ENCODE assay signal across 10 cellular contexts in genomic region chr2:121707344-121707919, GRCh38. TPM values are rescaled to one million over a fixed set of nuclear protein-coding genes. Genes with fewer than 3 reads are reported as not detected.
DNase-seq lines count a peak whose midpoint lies in the region; ATAC-seq and TF ChIP-seq lines count a peak whose summit lies in the region.
"Had no signal": no experiment of that assay in that cellular context is flagged by ENCODE, and none has a peak within 500 bp of the region (broad histone marks: within the 10 kb centered on the region; RNA-seq: fewer than 3 reads in every experiment).

No MANE protein-coding gene starts in this region.

- no peak for TF ChIP-seq CTCF in GM23338 (conservative IDR thresholded peaks at IDR 0.05; ENCODE audit: low read depth in 2 of 2)
- TF ChIP-seq CTCF in hepatocyte (IDR thresholded peaks at IDR 0.05; ENCODE audit: poor library complexity) = no peak
- no peak for TF ChIP-seq CTCF in SK-N-SH (IDR thresholded peaks at IDR 0.05)

- H3K9ac ChIP-seq in SK-N-SH = no peak overlapping the region

- peaks cover 24% of the 10 kb centered on the region for H3K4me1 Mint-ChIP-seq in GM23338
- H3K4me1 Mint-ChIP-seq in stimulated activated effector memory CD8-positive, alpha-beta T cell treated with anti-CD3 and anti-CD28 coated beads, Interleukin-12 subunit alpha, Interleukin-12 subunit beta, amount 100 ng/mL, for 72 hours = peaks cover 2% of the 10 kb centered on the region
- H3K4me1 Mint-ChIP-seq: IgD-negative memory B cell had no signal

- CTCF ChIA-PET in SK-N-SH (lab: Yijun Ruan, JAX) = interaction anchor here (1.1 kb wide), 1 partner anchor 305 kb away, joined by 4 read pairs; no protein-coding TSS in a partner anchor

- WGBS in hepatocyte (ENCODE audit: low lambda C conversion rate, missing lambda C conversion rate) = 53% methylated on average over 9 of the region's 9 CpGs
- WGBS in SK-N-SH (ENCODE audit: low lambda C conversion rate) = 83% methylated on average over 9 of the region's 9 CpGs

- H2AFZ ChIP-seq in GM23338 = peak overlapping the region; percentile 43; the same call in 1 of the 2 replicates
- no peak overlapping the region for H2AFZ ChIP-seq in hepatocyte
- H2AFZ ChIP-seq in SK-N-SH (ENCODE audit: low read depth) = no peak overlapping the region

- H3K9me3 Mint-ChIP-seq in GM23338 = no peaks in the 10 kb centered on the region
- no peaks in the 10 kb centered on the region for H3K9me3 Mint-ChIP-seq in stimulated activated effector memory CD8-positive, alpha-beta T cell treated with anti-CD3 and anti-CD28 coated beads, Interleukin-12 subunit alpha, Interleukin-12 subunit beta, amount 100 ng/mL, for 72 hours
- H3K9me3 Mint-ChIP-seq: IgD-negative memory B cell; naive thymus-derived CD8-positive, alpha-beta T cell had no signal

- TF ChIP-seq EP300 in SK-N-SH (IDR thresholded peaks at IDR 0.05; ENCODE audit: borderline replicate concordance in 1 of 2, low read depth in 1 of 2, low read length in 1 of 2) = no peak

- POLR2A ChIA-PET in SK-N-SH (lab: Yijun Ruan, JAX) = no interaction called here

- H3K9me2 ChIP-seq in GM23338 (ENCODE audit: insufficient read depth) = no peaks in the 10 kb centered on the region
- H3K9me2 ChIP-seq in hepatocyte (replicated peaks; ENCODE audit: insufficient read depth) = no peaks in the 10 kb centered on the region
- no peaks in the 10 kb centered on the region for H3K9me2 ChIP-seq in SK-N-SH

- no peak overlapping the region for H3K4me3 Mint-ChIP-seq in GM23338
- H3K4me3 Mint-ChIP-seq in stimulated activated effector memory CD8-positive, alpha-beta T cell treated with anti-CD3 and anti-CD28 coated beads, Interleukin-12 subunit alpha, Interleukin-12 subunit beta, amount 100 ng/mL, for 72 hours = no peak overlapping the region
- H3K4me3 Mint-ChIP-seq: IgD-negative memory B cell; naive thymus-derived CD8-positive, alpha-beta T cell had no signal

- no peaks in the 10 kb centered on the region; the same call in 1 of the 2 replicates for H3K4me1 ChIP-seq in GM23338 (ENCODE audit: insufficient read depth)
- H3K4me1 ChIP-seq in hepatocyte (ENCODE audit: insufficient read depth) = peaks cover 6% of the 10 kb centered on the region
- peaks cover 4 to 14% of the 10 kb centered on the region in 2 experiments; a peak in 1 of 4 replicates for H3K4me1 ChIP-seq in SK-N-SH (ENCODE audit: control insufficient read depth in 1 of 2, insufficient read depth in 2 of 2, low read depth in 1 of 2, low read length in 1 of 2)

- H3K27me3 ChIP-seq in GM23338 (ENCODE audit: insufficient read depth) (no peaks in the 10 kb centered on the region), hepatocyte (no peaks in the 10 kb centered on the region), SK-N-SH (ENCODE audit: insufficient read depth) (no peaks in the 10 kb centered on the region)

- H3K9me3 ChIP-seq in hepatocyte (ENCODE audit: low read depth) (no peaks in the 10 kb centered on the region), SK-N-SH (no peaks in the 10 kb centered on the region)

- no peaks in the 10 kb centered on the region for H3K36me3 Mint-ChIP-seq in GM23338 (ENCODE audit: low read depth)
- H3K36me3 Mint-ChIP-seq in stimulated activated effector memory CD8-positive, alpha-beta T cell treated with anti-CD3 and anti-CD28 coated beads, Interleukin-12 subunit alpha, Interleukin-12 subunit beta, amount 100 ng/mL, for 72 hours = no peaks in the 10 kb centered on the region
- H3K36me3 Mint-ChIP-seq: IgD-negative memory B cell; naive thymus-derived CD8-positive, alpha-beta T cell had no signal

- H3K4me3 ChIP-seq in GM23338 = no peak overlapping the region
- H3K4me3 ChIP-seq in hepatocyte = no peak overlapping the region
- H3K4me3 ChIP-seq in SK-N-SH (ENCODE audit: low read depth in 2 of 2, low read length in 1 of 2) = no peak overlapping the region

- no peak overlapping the region for H3K27ac Mint-ChIP-seq in GM23338
- no peak overlapping the region for H3K27ac Mint-ChIP-seq in stimulated activated effector memory CD8-positive, alpha-beta T cell treated with anti-CD3 and anti-CD28 coated beads, Interleukin-12 subunit alpha, Interleukin-12 subunit beta, amount 100 ng/mL, for 72 hours
- H3K27ac Mint-ChIP-seq: IgD-negative memory B cell had no signal

- no peak for TF ChIP-seq RAD21 in SK-N-SH (IDR thresholded peaks at IDR 0.05; ENCODE audit: low read length)

- DNase-seq in GM23338 (ENCODE audit: low spot score) (no peak), NCI-H2196 (lab: John Stamatoyannopoulos, UW; ENCODE audit: unreplicated experiment) (peak; percentile 67), hepatocyte (ENCODE audit: low spot score) (peak; percentile 64), renal cortical epithelial cell (ENCODE audit: low read depth) (peak; percentile 99), SK-N-SH (no peak)
- DNase-seq in stimulated activated effector memory CD8-positive, alpha-beta T cell treated with anti-CD3 and anti-CD28 coated beads, Interleukin-12 subunit alpha, Interleukin-12 subunit beta, amount 100 ng/mL, for 72 hours (ENCODE audit: low spot score in 2 of 2) = no peak
- DNase-seq: naive thymus-derived CD8-positive, alpha-beta T cell had no signal

- no peaks in the 10 kb centered on the region for H3K79me2 ChIP-seq in GM23338 (replicated peaks; ENCODE audit: insufficient read depth)
- H3K79me2 ChIP-seq in hepatocyte = no peaks in the 10 kb centered on the region
- H3K79me2 ChIP-seq in SK-N-SH (ENCODE audit: insufficient read depth) = no peaks in the 10 kb centered on the region

- no peaks in the 10 kb centered on the region for H3K27me3 Mint-ChIP-seq in GM23338 (ENCODE audit: insufficient read depth, low read depth, poor library complexity)
- H3K27me3 Mint-ChIP-seq: naive thymus-derived CD8-positive, alpha-beta T cell had no signal

- H4K20me1 ChIP-seq in GM23338 (replicated peaks; ENCODE audit: insufficient read depth) = no peaks in the 10 kb centered on the region
- H4K20me1 ChIP-seq in hepatocyte (ENCODE audit: insufficient read depth, poor library complexity, severe bottlenecking) = no peaks in the 10 kb centered on the region
- H4K20me1 ChIP-seq in SK-N-SH (ENCODE audit: insufficient read depth) = no peaks in the 10 kb centered on the region

- ATAC-seq in GM23338 (no peak), GM21526 (IDR thresholded peaks at IDR 0.05; ENCODE audit: low FRiP score, unreplicated experiment) (no peak)
- no peak for ATAC-seq in stimulated activated effector memory CD8-positive, alpha-beta T cell treated with anti-CD3 and anti-CD28 coated beads, Interleukin-12 subunit alpha, Interleukin-12 subunit beta, amount 100 ng/mL, for 72 hours
- ATAC-seq: naive thymus-derived CD8-positive, alpha-beta T cell; Right ventricle myocardium inferior had no signal

- H3K4me2 ChIP-seq in GM23338 (no peak overlapping the region), hepatocyte (peak overlapping the region; percentile 64), SK-N-SH (no peak overlapping the region)

- H3K36me3 ChIP-seq in GM23338 (ENCODE audit: insufficient read depth) (no peaks in the 10 kb centered on the region; the same call in 1 of the 2 replicates), hepatocyte (replicated peaks; ENCODE audit: insufficient read depth, low read depth) (no peaks in the 10 kb centered on the region), SK-N-SH (replicated peaks in 1 of 2; ENCODE audit: control insufficient read depth in 1 of 2, insufficient read depth in 2 of 2, low read length in 1 of 2) (no peaks in the 10 kb centered on the region)

- no peak overlapping the region for H3K27ac ChIP-seq in GM23338 (ENCODE audit: low read depth)
- peak overlapping the region; percentile 96 for H3K27ac ChIP-seq in hepatocyte
- H3K27ac ChIP-seq in SK-N-SH (ENCODE audit: low read depth in 2 of 2, low read length in 1 of 2) = no peak overlapping the region

- H3F3A ChIP-seq in GM23338 (replicated peaks; ENCODE audit: low read depth) (no peaks in the 10 kb centered on the region), SK-N-SH (replicated peaks; ENCODE audit: insufficient read depth) (peaks cover 8% of the 10 kb centered on the region)

TF ChIP-seq in GM23338, 12 proteins besides CTCF, POLR2A, EP300 and RAD21 (continues in another document):
- TF ChIP-seq POLR2AphosphoS5 (IDR thresholded peaks at IDR 0.05; ENCODE audit: low read depth) = no peak
- no peak for TF ChIP-seq EZH2phosphoT487 (IDR thresholded peaks at IDR 0.05; ENCODE audit: unreplicated experiment)
- TF ChIP-seq NANOG (IDR thresholded peaks at IDR 0.05; ENCODE audit: borderline replicate concordance) = no peak
- no peak for TF ChIP-seq CREB1 (CRISPR knock-in tag; IDR thresholded peaks at IDR 0.05; ENCODE audit: low read depth)
- no peak for TF ChIP-seq STAT1 (IDR thresholded peaks at IDR 0.05; ENCODE audit: unreplicated experiment)

TF ChIP-seq in SK-N-SH, 30 proteins besides CTCF, POLR2A, EP300 and RAD21 (continues in another document):
- no peak for TF ChIP-seq NRF1 (IDR thresholded peaks at IDR 0.05; ENCODE audit: low read depth, low read length)
- no peak for TF ChIP-seq TAF1 (IDR thresholded peaks at IDR 0.05; ENCODE audit: borderline replicate concordance, low read depth, low read length)

RNA-seq across cellular contexts. Expression of gene NIFK, which starts 29.2 kb away (rescaled TPM):
- total RNA-seq in GM23338 (2014; rRNA removed; shearing (Covaris generic)) = 98.8 and 106 TPM in 2 replicates
- polyA plus RNA-seq in GM23338 (2016; fragmentation: Nextera tagmentation; extraction: Ambion mirVana) (263 and 289 TPM in 2 replicates), hepatocyte (54.6 and 64.5 TPM in 2 replicates), SK-N-SH (2012; rRNA removed) (17.0 and 22.8 TPM in 2 replicates)
- total RNA-seq in hepatocyte (53.6 and 85.7 TPM in 2 replicates), renal cortical epithelial cell (87.5 and 104 TPM in 2 replicates)
- polyA plus RNA-seq in SK-N-SH (2012; cell fraction: cytosol; rRNA removed) = 27.2 and 43.1 TPM in 2 replicates
- 15.2 and 23.2 TPM in 2 replicates for polyA plus RNA-seq in SK-N-SH (2012; cell fraction: nucleus; rRNA removed)

RNA-seq across cellular contexts. Expression of gene TSN, which starts 48.0 kb away (rescaled TPM):
- total RNA-seq in GM23338 (2014; rRNA removed; shearing (Covaris generic)) = 94.2 and 94.8 TPM in 2 replicates
- polyA plus RNA-seq in GM23338 (2016; fragmentation: Nextera tagmentation; extraction: Ambion mirVana) (49.6 and 62.5 TPM in 2 replicates), hepatocyte (43.5 and 45.4 TPM in 2 replicates), SK-N-SH (2012; rRNA removed) (26.1 and 35.1 TPM in 2 replicates)
- total RNA-seq in hepatocyte (55.2 and 63.2 TPM in 2 replicates), renal cortical epithelial cell (81.1 and 83.8 TPM in 2 replicates)
- polyA plus RNA-seq in SK-N-SH (2012; cell fraction: cytosol; rRNA removed) = 36.5 and 40.7 TPM in 2 replicates
- polyA plus RNA-seq in SK-N-SH (2012; cell fraction: nucleus; rRNA removed) = 12.2 and 16.9 TPM in 2 replicates

RNA-seq across cellular contexts. Expression of gene CLASP1, which starts 58.2 kb away (rescaled TPM):
- total RNA-seq in GM23338 (2014; rRNA removed; shearing (Covaris generic)) = 47.9 and 56.3 TPM in 2 replicates
- polyA plus RNA-seq in GM23338 (2016; fragmentation: Nextera tagmentation; extraction: Ambion mirVana) = 11.6 and 16.6 TPM in 2 replicates
- 45.9 and 68.0 TPM in 2 replicates for total RNA-seq in hepatocyte
- 18.9 and 20.1 TPM in 2 replicates for polyA plus RNA-seq in hepatocyte
- total RNA-seq in renal cortical epithelial cell = 52.6 and 124 TPM in 2 replicates
- polyA plus RNA-seq in SK-N-SH (2012; rRNA removed) = 4.9 TPM in 2 replicates
- 5.6 and 6.0 TPM in 2 replicates for polyA plus RNA-seq in SK-N-SH (2012; cell fraction: cytosol; rRNA removed)
- 17.3 and 19.0 TPM in 2 replicates for polyA plus RNA-seq in SK-N-SH (2012; cell fraction: nucleus; rRNA removed)

Comparison
In these comparisons a context has a peak if more than half of its experiments do, and no peak if none do; other contexts are left out.
1. DNase-seq: peak in NCI-H2196 (single experiment), hepatocyte (single experiment) and renal cortical epithelial cell (single experiment); none in GM23338 (single experiment), SK-N-SH (single experiment) and stimulated activated effector memory CD8-positive, alpha-beta T cell treated with anti-CD3 and anti-CD28 coated beads, Interleukin-12 subunit alpha, Interleukin-12 subunit beta, amount 100 ng/mL, for 72 hours (0 of 2).